In the genomic region with DNA sequence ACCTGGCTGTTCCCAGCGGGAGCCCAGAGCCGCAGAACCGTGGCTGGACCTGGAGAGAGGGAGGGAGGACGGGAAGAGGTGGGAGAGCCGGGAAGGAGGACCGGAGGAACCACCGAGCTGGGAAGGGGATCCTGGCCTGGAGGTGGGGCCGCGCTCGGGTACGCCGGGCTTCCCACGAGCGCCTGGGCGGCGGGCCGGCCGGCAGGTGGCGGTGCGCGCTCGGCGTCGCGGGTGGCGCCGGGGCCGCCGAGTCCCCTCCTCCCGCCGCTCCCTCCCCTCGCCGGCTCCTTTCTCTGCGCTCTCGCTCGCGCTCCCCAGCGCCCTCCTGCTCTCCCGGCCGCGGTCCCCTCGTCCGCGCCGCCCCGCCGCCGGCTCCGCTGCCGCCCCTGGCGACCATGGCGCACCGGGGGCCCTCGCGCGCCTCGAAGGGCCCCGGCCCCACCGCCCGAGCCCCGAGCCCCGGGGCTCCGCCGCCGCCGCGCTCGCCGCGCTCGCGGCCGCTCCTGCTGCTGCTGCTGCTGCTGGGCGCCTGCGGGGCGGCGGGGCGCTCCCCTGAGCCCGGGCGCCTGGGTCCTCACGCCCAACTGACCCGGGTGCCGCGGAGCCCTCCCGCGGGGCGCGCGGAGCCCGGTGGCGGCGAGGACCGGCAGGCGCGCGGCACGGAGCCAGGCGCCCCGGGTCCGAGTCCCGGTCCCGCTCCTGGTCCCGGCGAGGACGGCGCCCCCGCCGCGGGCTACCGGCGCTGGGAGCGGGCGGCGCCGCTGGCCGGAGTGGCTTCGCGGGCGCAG, we compare ENCODE assay signal across 8 cellular contexts. TPM values are rescaled to one million over a fixed set of nuclear protein-coding genes. Genes with fewer than 3 reads are reported as not detected.
DNase-seq lines count a peak whose midpoint lies in the region; ATAC-seq and TF ChIP-seq lines count a peak whose summit lies in the region.

Gene SORCS2 (plus strand): TSS at position 287 of the 788 bp plus-strand sequence.

- H2BK15ac ChIP-seq in mesenchymal stem cell (ENCODE audit: low read depth, poor library complexity, severe bottlenecking): peak within 1 kb of the TSS; percentile 85

- peak within 1 kb of the TSS; percentile 30 for H2AFZ ChIP-seq in mesenchymal stem cell (ENCODE audit: low read depth, low read length)

- no peaks in the 10 kb centered on the region for H3K4me1 ChIP-seq in endocrine pancreas (ENCODE audit: control insufficient read depth, insufficient read depth, low read length)
- peaks cover 21% of the 10 kb centered on the region for H3K4me1 ChIP-seq in mesenchymal stem cell (ENCODE audit: control insufficient read depth, insufficient read depth, low read depth, low read length)

- no peak within 1 kb of the TSS for H2AK5ac ChIP-seq in mesenchymal stem cell (ENCODE audit: low read length, severe bottlenecking)

- H3K18ac ChIP-seq in mesenchymal stem cell (ENCODE audit: low read depth in 1 of 2, low read length in 2 of 2): peak within 1 kb of the TSS in 1 of 2 experiments; percentile 34

- H2BK12ac ChIP-seq in mesenchymal stem cell (ENCODE audit: low read length in 2 of 2): no peak within 1 kb of the TSS

- peak; percentile 65 for ATAC-seq in GM18868 (IDR thresholded peaks at IDR 0.05; ENCODE audit: unreplicated experiment)
- no peak for ATAC-seq in HG03457 (IDR thresholded peaks at IDR 0.05; ENCODE audit: unreplicated experiment)

- H3K9me3 ChIP-seq in endocrine pancreas (ENCODE audit: control insufficient read depth, low read length): no peaks in the 10 kb centered on the region
- H3K9me3 ChIP-seq in mesenchymal stem cell (ENCODE audit: control insufficient read depth, low read length): no peaks in the 10 kb centered on the region

- peak; percentile 44 for TF ChIP-seq CTCF in AG04449 (IDR thresholded peaks at IDR 0.05; ENCODE audit: insufficient read depth, low read length, missing control alignments)

- H3K79me1 ChIP-seq in mesenchymal stem cell (replicated peaks; ENCODE audit: low read length, poor library complexity, severe bottlenecking): peaks cover 4% of the 10 kb centered on the region

- no peak within 1 kb of the TSS for H4K8ac ChIP-seq in mesenchymal stem cell (ENCODE audit: low read length)

- no peak within 1 kb of the TSS for H4K91ac ChIP-seq in mesenchymal stem cell (ENCODE audit: low read length)

- CTCF ChIA-PET in AG04449 (lab: Yijun Ruan, JAX): interaction anchor here (0.7 to 7.4 kb wide), 41 partner anchors 8 to 537 kb away, joined by 3 to 156 read pairs (median 5); no protein-coding TSS in a partner anchor

- H3K27ac ChIP-seq in mesenchymal stem cell (ENCODE audit: low read length, poor library complexity, severe bottlenecking): no peak within 1 kb of the TSS

- peak within 1 kb of the TSS; percentile 72 for H3K4me2 ChIP-seq in mesenchymal stem cell (ENCODE audit: low read length, poor library complexity, severe bottlenecking)

- H3K4me3 ChIP-seq in AG04449 (ENCODE audit: low read depth, low read length): peak within 1 kb of the TSS; percentile 51
- H3K4me3 ChIP-seq in endocrine pancreas (ENCODE audit: control insufficient read depth, insufficient read depth, low read length): no peak within 1 kb of the TSS
- H3K4me3 ChIP-seq in mesenchymal stem cell (ENCODE audit: insufficient read depth in 1 of 2, low read depth in 1 of 2, low read length in 2 of 2): peak within 1 kb of the TSS; percentile 56 to 73

- POLR2A ChIA-PET in AG04449 (lab: Yijun Ruan, JAX): interaction anchor here (0.6 kb wide), 2 partner anchors 142 to 143 kb away, joined by 3 read pairs; no protein-coding TSS in a partner anchor

- H3K14ac ChIP-seq in mesenchymal stem cell (ENCODE audit: low read length in 2 of 2): no peak within 1 kb of the TSS

- H3K27me3 ChIP-seq in endocrine pancreas (ENCODE audit: control insufficient read depth, insufficient read depth, low read length): peaks cover 25% of the 10 kb centered on the region
- peaks cover 66 to 85% of the 10 kb centered on the region in 2 experiments for H3K27me3 ChIP-seq in mesenchymal stem cell (ENCODE audit: control insufficient read depth in 1 of 2, insufficient read depth in 1 of 2, low read length in 2 of 2)

- H2BK120ac ChIP-seq in mesenchymal stem cell (ENCODE audit: low read depth, low read length): peak within 1 kb of the TSS; percentile 19

- no peaks in the 10 kb centered on the region for H3K36me3 ChIP-seq in endocrine pancreas (ENCODE audit: control insufficient read depth, insufficient read depth, low read length)
- no peaks in the 10 kb centered on the region for H3K36me3 ChIP-seq in mesenchymal stem cell (ENCODE audit: control insufficient read depth in 1 of 2, insufficient read depth in 2 of 2, low read depth in 1 of 2, low read length in 2 of 2)

- no peak within 1 kb of the TSS for H3K23ac ChIP-seq in mesenchymal stem cell (ENCODE audit: low read length in 2 of 2)

- H3K9ac ChIP-seq in endocrine pancreas (ENCODE audit: control insufficient read depth, insufficient read depth, low read length): peak within 1 kb of the TSS; percentile 44
- H3K9ac ChIP-seq in mesenchymal stem cell (ENCODE audit: low read length): peak within 1 kb of the TSS; percentile 58

- 1% methylated on average over 57 of the region's 119 CpGs for WGBS in mesenchymal stem cell

- H2BK5ac ChIP-seq in mesenchymal stem cell (ENCODE audit: low read depth, low read length, poor library complexity, severe bottlenecking): no peak within 1 kb of the TSS

- H3K4ac ChIP-seq in mesenchymal stem cell (ENCODE audit: low read depth in 1 of 2, low read length in 2 of 2): no peak within 1 kb of the TSS

- DNase-seq in AG04449 (ENCODE audit: low read depth, low spot score): no peak
- DNase-seq in NCI-H1694 (lab: John Stamatoyannopoulos, UW): peak; percentile 17
- DNase-seq in activated CD4-positive, alpha-beta T cell treated with anti-CD3 and anti-CD28 coated beads, Interleukin-2, amount 50 U/mL, for 48 hours: peak; percentile 51 to 61
- peak; percentile 48 for DNase-seq in mesenchymal stem cell
- peak; percentile 18 to 42 (median 20) for DNase-seq in stimulated activated CD4-positive, alpha-beta T cell treated with anti-CD3 and anti-CD28 coated beads, TNF-alpha, amount 100 ng/mL, for 48 hours (ENCODE audit: low read depth in 3 of 3)

RNA-seq across cellular contexts. Expression of gene SORCS2, which starts in this region (rescaled TPM):
- 0.80 TPM for polyA plus RNA-seq in mesenchymal stem cell (2013, experiment 1 of 2)
- polyA plus RNA-seq in mesenchymal stem cell (2013, experiment 2 of 2): 0.64 TPM
